In the genomic region with DNA sequence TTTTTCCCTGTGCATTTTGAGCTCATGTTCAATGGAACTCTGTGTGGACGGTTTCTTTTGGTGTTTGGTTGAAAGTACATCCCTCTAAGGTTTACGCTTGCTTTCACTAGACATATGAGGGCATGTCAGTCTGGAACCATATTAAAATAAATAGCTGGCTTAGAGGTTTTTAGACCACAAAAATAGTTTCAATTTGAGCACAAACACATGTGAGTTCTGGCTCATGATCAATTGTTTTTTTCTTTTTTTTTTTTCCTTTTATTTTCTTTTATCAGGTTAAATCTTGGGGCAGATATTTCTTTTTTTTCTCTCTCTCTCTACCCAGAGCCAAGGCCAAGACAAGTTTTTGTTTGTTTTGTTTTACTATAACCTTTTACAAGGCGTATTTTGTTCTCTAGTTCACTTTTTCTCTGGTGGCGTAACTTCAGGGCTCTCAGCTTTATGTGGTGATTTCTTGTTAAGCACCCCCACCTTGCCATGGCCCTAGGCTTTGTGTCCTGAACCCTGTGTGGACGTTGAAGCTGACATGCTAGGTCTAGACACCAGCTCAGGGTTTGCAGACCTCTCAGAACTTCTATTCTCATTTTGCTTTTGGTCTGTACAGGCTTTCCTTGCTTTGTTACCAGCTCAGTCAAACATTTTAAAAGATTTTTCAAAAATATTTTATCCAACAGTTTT, we compare ENCODE assay signal across 11 cellular contexts.
DNase-seq lines count a peak whose midpoint lies in the region; ATAC-seq, FAIRE-seq and TF ChIP-seq lines count a peak whose summit lies in the region.
"Had no signal": no experiment of that assay in that cellular context is flagged by ENCODE, and none has a peak within 500 bp of the region (broad histone marks: within the 10 kb centered on the region; RNA-seq: fewer than 3 reads in every experiment).

No MANE protein-coding gene starts in this region.

- ATAC-seq in GM21526 (IDR thresholded peaks at IDR 0.05; ENCODE audit: low FRiP score, unreplicated experiment) (peak; percentile 56), HG03432 (IDR thresholded peaks at IDR 0.05; ENCODE audit: unreplicated experiment) (peak; percentile 64), GM19324 (IDR thresholded peaks at IDR 0.05; ENCODE audit: low FRiP score, unreplicated experiment) (no peak)

- no peaks in the 10 kb centered on the region for H3K36me3 ChIP-seq in fibroblast of lung (ENCODE audit: control insufficient read depth, insufficient read depth, low read length)
- H3K36me3 ChIP-seq: SJSA1, transverse colon had no signal

- no peak overlapping the region for H3K9ac ChIP-seq in fibroblast of lung (ENCODE audit: insufficient read depth, low read length)

- no peaks in the 10 kb centered on the region for H3K4me1 ChIP-seq in fibroblast of lung (ENCODE audit: control insufficient read depth, extremely low read depth, insufficient read depth, low read length)
- H3K4me1 ChIP-seq: SJSA1 had no signal

- H3K4me2 ChIP-seq in fibroblast of lung (ENCODE audit: extremely low read depth, insufficient read depth, low read length) = no peak overlapping the region

- no peak overlapping the region for H3K27ac ChIP-seq in fibroblast of lung (ENCODE audit: insufficient read depth, low read length)
- H3K27ac ChIP-seq: SJSA1, transverse colon had no signal

- no peak overlapping the region for H2AFZ ChIP-seq in fibroblast of lung (ENCODE audit: low read length)

- DNase-seq in GM18507 (ENCODE audit: extremely low spot score, insufficient read length, low read depth) (peak; percentile 51), fibroblast of lung (ENCODE audit: low read depth in 2 of 2) (peak; percentile 17 to 42), SKM-1 treated with dmso at 0.1 percent for 144 hours (lab: John Stamatoyannopoulos, UW; ENCODE audit: unreplicated experiment) (no peak), COLO668 (lab: John Stamatoyannopoulos, UW; ENCODE audit: unreplicated experiment) (no peak), NCI-H748 (lab: John Stamatoyannopoulos, UW; ENCODE audit: unreplicated experiment) (no peak)
- DNase-seq: Kasumi-1, transverse colon had no signal

- H3K27me3 ChIP-seq in fibroblast of lung (ENCODE audit: control insufficient read depth, insufficient read depth, low read length) = no peaks in the 10 kb centered on the region
- H3K27me3 ChIP-seq: transverse colon had no signal

- no peaks in the 10 kb centered on the region for H4K20me1 ChIP-seq in fibroblast of lung (ENCODE audit: control insufficient read depth, extremely low read depth, insufficient read depth, low read length)

- no peaks in the 10 kb centered on the region for H3K79me2 ChIP-seq in fibroblast of lung (ENCODE audit: control insufficient read depth, insufficient read depth, low read length)

- peak; percentile 84 for FAIRE-seq in GM18507 (lab: Jason Lieb, UNC)

- no peak for TF ChIP-seq CTCF in fibroblast of lung (conservative IDR thresholded peaks at IDR 0.05 in 1 of 2, IDR thresholded peaks at IDR 0.05 in 1 of 2; ENCODE audit: low read depth in 1 of 2, low read length in 2 of 2)

- H3K4me3 ChIP-seq in fibroblast of lung (replicated peaks in 1 of 4; ENCODE audit: control extremely low read depth in 1 of 4, insufficient read depth in 1 of 4, low read depth in 3 of 4, low read length in 4 of 4) = no peak overlapping the region
- H3K4me3 ChIP-seq: SJSA1, transverse colon had no signal

- no peaks in the 10 kb centered on the region for H3K9me3 ChIP-seq in fibroblast of lung (ENCODE audit: control insufficient read depth, insufficient read depth, low read depth, low read length)
- H3K9me3 ChIP-seq: SJSA1, transverse colon had no signal

Comparison
In these comparisons a context has a peak if more than half of its experiments do, and no peak if none do; other contexts are left out.
1. DNase-seq: peak in GM18507 (single experiment) and fibroblast of lung (2 of 2); none in SKM-1 treated with dmso at 0.1 percent for 144 hours (single experiment), COLO668 (single experiment) and NCI-H748 (single experiment).